In genomic region chr4:81492596-81492995, GRCh38 we compare ENCODE assay signal across 12 cellular contexts. TPM values are rescaled to one million over a fixed set of nuclear protein-coding genes. Genes with fewer than 3 reads are reported as not detected.
DNase-seq lines count a peak whose midpoint lies in the region; ATAC-seq and TF ChIP-seq lines count a peak whose summit lies in the region.
"Had no signal": no experiment of that assay in that cellular context is flagged by ENCODE, and none has a peak within 500 bp of the region (broad histone marks: within the 10 kb centered on the region; RNA-seq: fewer than 3 reads in every experiment).

No MANE protein-coding gene starts in this region.

- no peaks in the 10 kb centered on the region for H4K20me1 ChIP-seq in Loucy (ENCODE audit: insufficient read depth, low read length, poor library complexity, severe bottlenecking)

- H3K4me1 ChIP-seq in CD4-positive, alpha-beta memory T cell (ENCODE audit: insufficient read depth, low read length), result peaks cover 41% of the 10 kb centered on the region
- peaks cover 34% of the 10 kb centered on the region for H3K4me1 ChIP-seq in Loucy (ENCODE audit: insufficient read depth, low read length, poor library complexity, severe bottlenecking)
- H3K4me1 ChIP-seq in prostate gland (replicated peaks), result no peaks in the 10 kb centered on the region

- H3K4me3 ChIP-seq in CD4-positive, alpha-beta memory T cell (ENCODE audit: low read length in 2 of 2), result no peak overlapping the region
- H3K4me3 ChIP-seq in Loucy (ENCODE audit: low read length, poor library complexity, severe bottlenecking), result no peak overlapping the region
- H3K4me3 ChIP-seq in prostate gland, result no peak overlapping the region

- H3K4me1 Mint-ChIP-seq in CD4-positive, alpha-beta memory T cell, result peaks cover 26 to 49% (median 39%) of the 10 kb centered on the region in 4 donors
- peaks cover 45% of the 10 kb centered on the region for H3K4me1 Mint-ChIP-seq in central memory CD8-positive, alpha-beta T cell

- no peaks in the 10 kb centered on the region for H3K36me3 ChIP-seq in CD4-positive, alpha-beta memory T cell (ENCODE audit: insufficient read depth, low read length)
- H3K36me3 ChIP-seq in Loucy (ENCODE audit: insufficient read depth, low read length), result no peaks in the 10 kb centered on the region
- H3K36me3 ChIP-seq in prostate gland, result no peaks in the 10 kb centered on the region
- H3K36me3 ChIP-seq: brain microvascular endothelial cell, WERI-Rb-1 had no signal

- intact Hi-C loops in CD4-positive, alpha-beta memory T cell (cut with micrococcal nuclease), result loop anchor here (1.0 to 10.0 kb wide), 7 partner anchors 13 to 1402 kb away; partner anchors contain the start of genes ENOPH1, HNRNPD, HNRNPDL and SEC31A
- intact Hi-C loops in prostate gland (cut with DNase I), result no loop called here

- H2AFZ ChIP-seq in Loucy (ENCODE audit: low read length), result no peak overlapping the region

- peak overlapping the region; percentile 84 to 100 (median 97) for H3K27ac Mint-ChIP-seq in CD4-positive, alpha-beta memory T cell
- H3K27ac Mint-ChIP-seq in central memory CD8-positive, alpha-beta T cell (ENCODE audit: low read depth), result peak overlapping the region; percentile 95
- H3K27ac Mint-ChIP-seq: endodermal cell had no signal

- peaks cover 5 to 11% of the 10 kb centered on the region in 2 donors for H3K36me3 Mint-ChIP-seq in CD4-positive, alpha-beta memory T cell
- H3K36me3 Mint-ChIP-seq in central memory CD8-positive, alpha-beta T cell (ENCODE audit: insufficient read depth), result peaks cover 6% of the 10 kb centered on the region

- peak overlapping the region; percentile 33 for H3K4me2 ChIP-seq in Loucy (ENCODE audit: low read depth, low read length, poor library complexity, severe bottlenecking)

- peak overlapping the region in 6 of 8 donors; percentile 22 to 88 (median 43) for H3K4me3 Mint-ChIP-seq in CD4-positive, alpha-beta memory T cell
- H3K4me3 Mint-ChIP-seq in central memory CD8-positive, alpha-beta T cell, result peak overlapping the region; percentile 56
- H3K4me3 Mint-ChIP-seq: endodermal cell had no signal

- no peak overlapping the region for H3K9ac ChIP-seq in Loucy (ENCODE audit: low read depth, low read length, poor library complexity, severe bottlenecking)

- DNase-seq in CD4-positive, alpha-beta memory T cell, result peak in 1 of 5 donors; percentile 8
- no peak for DNase-seq in central memory CD8-positive, alpha-beta T cell (ENCODE audit: low spot score in 2 of 2)
- DNase-seq in prostate gland (ENCODE audit: low spot score) (no peak), NCI-H2171 treated with DMSO at 0.1 percent for 48 hours (lab: John Stamatoyannopoulos, UW) (no peak), SW 1271 (lab: John Stamatoyannopoulos, UW) (no peak), NCI-H446 (lab: John Stamatoyannopoulos, UW) (no peak)
- DNase-seq: COR-L47, endodermal cell, SHP77 treated with DMSO at 0.1 percent for 48 hours, WERI-Rb-1 had no signal

- TF ChIP-seq CTCF in Loucy (conservative IDR thresholded peaks at IDR 0.05; ENCODE audit: low read length) (no peak), prostate gland (IDR thresholded peaks at IDR 0.05) (no peak)

- CTCF ChIA-PET in CD4-positive, alpha-beta memory T cell (lab: Charles Lee; ENCODE audit: partially characterized antibody), result interaction anchor here (3.8 to 5.3 kb wide), 2 partner anchors 21 to 24 kb away, joined by 16 to 60 read pairs; partner anchors contain the start of gene RASGEF1B

- H3K9me3 Mint-ChIP-seq in CD4-positive, alpha-beta memory T cell, result peaks cover 0 to 14% (median 7%) of the 10 kb centered on the region in 8 donors
- H3K9me3 Mint-ChIP-seq in central memory CD8-positive, alpha-beta T cell, result peaks cover 6% of the 10 kb centered on the region

- no peaks in the 10 kb centered on the region for H3K27me3 ChIP-seq in CD4-positive, alpha-beta memory T cell (ENCODE audit: insufficient read depth, low read length)
- H3K27me3 ChIP-seq in Loucy (ENCODE audit: insufficient read depth, low read length, poor library complexity, severe bottlenecking) (no peaks in the 10 kb centered on the region), prostate gland (replicated peaks; ENCODE audit: insufficient read depth) (no peaks in the 10 kb centered on the region)
- H3K27me3 ChIP-seq: brain microvascular endothelial cell had no signal

- no peak for TF ChIP-seq POLR2A in prostate gland (IDR thresholded peaks at IDR 0.05)

- H3K9me3 ChIP-seq in CD4-positive, alpha-beta memory T cell (ENCODE audit: control insufficient read depth in 1 of 2, low read length in 2 of 2), result no peaks in the 10 kb centered on the region
- H3K9me3 ChIP-seq in Loucy (ENCODE audit: insufficient read depth, low read depth, low read length) (peaks cover 23% of the 10 kb centered on the region), prostate gland (no peaks in the 10 kb centered on the region)

- POLR2A ChIA-PET in CD4-positive, alpha-beta memory T cell (lab: Charles Lee; ENCODE audit: partially characterized antibody), result interaction anchor here (0.8 to 7.3 kb wide), 5 partner anchors 14 to 936 kb away, joined by 3 to 103 read pairs (median 8); partner anchors contain the start of gene RASGEF1B

- H3K9me2 ChIP-seq in Loucy (replicated peaks; ENCODE audit: low read depth, low read length), result no peaks in the 10 kb centered on the region

- H3K27ac ChIP-seq in CD4-positive, alpha-beta memory T cell (ENCODE audit: low read depth, low read length), result peak overlapping the region; percentile 59
- H3K27ac ChIP-seq in prostate gland, result peak overlapping the region; percentile 54 to 68
- H3K27ac ChIP-seq: brain microvascular endothelial cell, WERI-Rb-1 had no signal

- H3F3A ChIP-seq in Loucy (ENCODE audit: low read depth), result peaks cover 13% of the 10 kb centered on the region

- no peak for ATAC-seq in central memory CD8-positive, alpha-beta T cell (replicated peaks; ENCODE audit: extremely low read depth, poor library complexity, severe bottlenecking)

- no peaks in the 10 kb centered on the region for H3K27me3 Mint-ChIP-seq in CD4-positive, alpha-beta memory T cell
- H3K27me3 Mint-ChIP-seq in central memory CD8-positive, alpha-beta T cell, result no peaks in the 10 kb centered on the region

- H3K79me2 ChIP-seq in Loucy (ENCODE audit: insufficient read depth, low read length), result no peaks in the 10 kb centered on the region

RNA-seq across cellular contexts. Expression of gene RASGEF1B, which starts 20.9 kb away (rescaled TPM):
- 1 to 10 TPM; 9.0 to 9.4 TPM for total RNA-seq in CD4-positive, alpha-beta memory T cell
- polyA plus RNA-seq in CD4-positive, alpha-beta memory T cell, result 1 to 10 TPM; 2.2 to 4.1 TPM
- 10 to 100 TPM; 16.4 TPM for total RNA-seq in prostate gland
